ENCODE assay signal across 9 cellular contexts in genomic region chrX:70168238-70169188, GRCh38. TPM values are rescaled to one million over a fixed set of nuclear protein-coding genes. Genes with fewer than 3 reads are reported as not detected.
DNase-seq lines count a peak whose midpoint lies in the region; ATAC-seq and TF ChIP-seq lines count a peak whose summit lies in the region.
"Had no signal": no experiment of that assay in that cellular context is flagged by ENCODE, and none has a peak within 500 bp of the region (broad histone marks: within the 10 kb centered on the region; RNA-seq: fewer than 3 reads in every experiment).

No MANE protein-coding gene starts in this region.

- ATAC-seq in RWPE2 (ENCODE audit: low read depth) = peak; percentile 76
- ATAC-seq in foreskin keratinocyte = peak; percentile 60
- ATAC-seq in activated CD8-positive, alpha-beta T cell treated with anti-CD3 and anti-CD28 coated beads, Interleukin-2, amount 10 ng/mL, durations not matched to agents 7 days and 5 days = no peak

- H3K27me3 ChIP-seq in GM23248 (replicated peaks; ENCODE audit: insufficient read depth) (no peaks in the 10 kb centered on the region), RWPE2 (ENCODE audit: insufficient read depth, poor library complexity, severe bottlenecking) (no peaks in the 10 kb centered on the region), foreskin keratinocyte (no peaks in the 10 kb centered on the region)

- H3K79me2 ChIP-seq in GM23248 (ENCODE audit: insufficient read depth) = no peaks in the 10 kb centered on the region

- H3K9ac ChIP-seq in GM23248 = peak overlapping the region; percentile 29; the same call in 1 of the 2 replicates

- H2AFZ ChIP-seq in GM23248 = peak overlapping the region; percentile 89

- no peaks in the 10 kb centered on the region for H4K20me1 ChIP-seq in GM23248 (ENCODE audit: insufficient read depth)

- no peaks in the 10 kb centered on the region for H3K9me2 ChIP-seq in GM23248 (ENCODE audit: insufficient read depth)

- peaks cover 14% of the 10 kb centered on the region for H3K36me3 Mint-ChIP-seq in activated CD8-positive, alpha-beta T cell treated with anti-CD3 and anti-CD28 coated beads, Interleukin-2, amount 10 ng/mL, durations not matched to agents 7 days and 5 days (ENCODE audit: low read depth)

- no peak overlapping the region for H3K4me3 Mint-ChIP-seq in activated CD8-positive, alpha-beta T cell treated with anti-CD3 and anti-CD28 coated beads, Interleukin-2, amount 10 ng/mL, durations not matched to agents 7 days and 5 days

- peaks cover 3% of the 10 kb centered on the region for H3K27me3 Mint-ChIP-seq in activated CD8-positive, alpha-beta T cell treated with anti-CD3 and anti-CD28 coated beads, Interleukin-2, amount 10 ng/mL, durations not matched to agents 7 days and 5 days (ENCODE audit: low read depth)

- DNase-seq in GM23248 (peak; percentile 72), RWPE2 (ENCODE audit: low spot score) (no peak), foreskin keratinocyte (peak; percentile 20 to 43), retina (peak; percentile 28), NOMO-1 treated with DMSO at 0.1 percent for 48 hours (lab: John Stamatoyannopoulos, UW; ENCODE audit: unreplicated experiment) (no peak), AML-193 (lab: John Stamatoyannopoulos, UW) (no peak)
- no peak for DNase-seq in activated CD8-positive, alpha-beta T cell treated with anti-CD3 and anti-CD28 coated beads, Interleukin-2, amount 10 ng/mL, durations not matched to agents 7 days and 5 days
- DNase-seq in activated CD8-positive, alpha-beta memory T cell treated with anti-CD3 and anti-CD28 coated beads, Interleukin-2, amount 50 U/mL, for 4 hours = no peak

- peak overlapping the region; percentile 53 for H3K4me2 ChIP-seq in GM23248 (ENCODE audit: unreplicated experiment)

- H3K36me3 ChIP-seq in GM23248 (ENCODE audit: low read depth) (no peaks in the 10 kb centered on the region), RWPE2 (ENCODE audit: low read depth) (peaks cover 6% of the 10 kb centered on the region; the same call in 1 of the 2 replicates)

- H3K4me3 ChIP-seq in GM23248 (peak overlapping the region; percentile 39), RWPE2 (ENCODE audit: severe bottlenecking) (no peak overlapping the region)

- in situ Hi-C loops in GM23248 (cut with MboI) = no loop called here

- H3K27ac ChIP-seq in GM23248 = peak overlapping the region; percentile 75
- peak overlapping the region; percentile 66 for H3K27ac ChIP-seq in RWPE2 (ENCODE audit: poor library complexity, severe bottlenecking)
- no peak overlapping the region for H3K27ac ChIP-seq in foreskin keratinocyte

- POLR2A ChIA-PET in activated CD8-positive, alpha-beta T cell treated with anti-CD3 and anti-CD28 coated beads, Interleukin-2, amount 10 ng/mL, durations not matched to agents 7 days and 5 days (lab: Charles Lee) = no interaction called here

- 11 to 19% methylated on average over 7 to 11 of the region's 11 CpGs for WGBS in GM23248 (ENCODE audit: low coverage in 1 of 2, low lambda C conversion rate in 2 of 2, missing lambda C conversion rate in 2 of 2), 2 experiments

- TF ChIP-seq CTCF in RWPE2 (IDR thresholded peaks at IDR 0.05; ENCODE audit: poor library complexity, severe bottlenecking) = no peak
- TF ChIP-seq CTCF in foreskin keratinocyte (conservative IDR thresholded peaks at IDR 0.05) = no peak

- H3K4me1 ChIP-seq in GM23248 (ENCODE audit: insufficient read depth) = peaks cover 27% of the 10 kb centered on the region
- peaks cover 20% of the 10 kb centered on the region for H3K4me1 ChIP-seq in RWPE2 (ENCODE audit: insufficient read depth, poor library complexity, severe bottlenecking)
- H3K4me1 ChIP-seq in foreskin keratinocyte = peaks cover 24% of the 10 kb centered on the region

- H3K9me3 ChIP-seq in GM23248 (ENCODE audit: low read depth) (no peaks in the 10 kb centered on the region), RWPE2 (ENCODE audit: severe bottlenecking) (no peaks in the 10 kb centered on the region)

- CTCF ChIA-PET in activated CD8-positive, alpha-beta T cell treated with anti-CD3 and anti-CD28 coated beads, Interleukin-2, amount 10 ng/mL, durations not matched to agents 7 days and 5 days (lab: Charles Lee) = interaction anchor here (1.5 kb wide), 1 partner anchor 36 kb away, joined by 4 read pairs; the partner anchor contains the start of gene IGBP1

- H3F3A ChIP-seq in GM23248 (ENCODE audit: insufficient read depth) = peaks cover 32% of the 10 kb centered on the region; the same call in 1 of the 2 replicates

- no peak overlapping the region for H3K27ac Mint-ChIP-seq in activated CD8-positive, alpha-beta T cell treated with anti-CD3 and anti-CD28 coated beads, Interleukin-2, amount 10 ng/mL, durations not matched to agents 7 days and 5 days

- no peaks in the 10 kb centered on the region for H3K4me1 Mint-ChIP-seq in activated CD8-positive, alpha-beta T cell treated with anti-CD3 and anti-CD28 coated beads, Interleukin-2, amount 10 ng/mL, durations not matched to agents 7 days and 5 days (ENCODE audit: low read depth)

- no peaks in the 10 kb centered on the region for H3K9me3 Mint-ChIP-seq in activated CD8-positive, alpha-beta T cell treated with anti-CD3 and anti-CD28 coated beads, Interleukin-2, amount 10 ng/mL, durations not matched to agents 7 days and 5 days (ENCODE audit: insufficient read depth)

RNA-seq across cellular contexts. Expression of gene DGAT2L6, which starts 8.8 kb away (rescaled TPM):
- not detected in 2 replicates for total RNA-seq in GM23248 (2014; rRNA removed; shearing (Covaris generic))
- polyA plus RNA-seq in GM23248 (2016; fragmentation: Nextera tagmentation; extraction: Ambion mirVana) (not detected in 2 replicates), foreskin keratinocyte (not detected in 2 replicates)
- not detected in 2 replicates for total RNA-seq in foreskin keratinocyte
- total RNA-seq in activated CD8-positive, alpha-beta T cell treated with anti-CD3 and anti-CD28 coated beads, Interleukin-2, amount 10 ng/mL, durations not matched to agents 7 days and 5 days = not detected
- total RNA-seq: liver had no signal
- polyA plus RNA-seq: liver had no signal

RNA-seq across cellular contexts. Expression of gene IGBP1, which starts 35.3 kb away (rescaled TPM):
- 57.3 and 59.1 TPM in 2 replicates for total RNA-seq in GM23248 (2014; rRNA removed; shearing (Covaris generic))
- polyA plus RNA-seq in GM23248 (2016; fragmentation: Nextera tagmentation; extraction: Ambion mirVana) (31.8 and 33.6 TPM in 2 replicates), foreskin keratinocyte (37.2 and 38.5 TPM in 2 replicates)
- 36.0 and 39.2 TPM in 2 replicates for total RNA-seq in foreskin keratinocyte
- 10 to 100 TPM; 44.5 to 45.3 TPM for total RNA-seq in activated CD8-positive, alpha-beta T cell treated with anti-CD3 and anti-CD28 coated beads, Interleukin-2, amount 10 ng/mL, durations not matched to agents 7 days and 5 days

Comparison
In these comparisons a context has a peak if more than half of its experiments do, and no peak if none do; other contexts are left out.
1. DNase-seq: peak in GM23248 (single experiment), foreskin keratinocyte (2 of 2) and retina (single experiment); none in RWPE2 (single experiment), NOMO-1 treated with DMSO at 0.1 percent for 48 hours (single experiment), activated CD8-positive, alpha-beta T cell treated with anti-CD3 and anti-CD28 coated beads, Interleukin-2, amount 10 ng/mL, durations not matched to agents 7 days and 5 days (single experiment), AML-193 (0 of 2) and activated CD8-positive, alpha-beta memory T cell treated with anti-CD3 and anti-CD28 coated beads, Interleukin-2, amount 50 U/mL, for 4 hours (single experiment).